In genomic region chr4:174522183-174523002, GRCh38 we compare ENCODE assay signal across 8 cellular contexts. TPM values are rescaled to one million over a fixed set of nuclear protein-coding genes. Genes with fewer than 3 reads are reported as not detected.
A peak's percentile ranks its signal among the peaks of the same experiment; 100 is the strongest.
DNase-seq lines count a peak whose midpoint lies in the region; ATAC-seq and TF ChIP-seq lines count a peak whose summit lies in the region.

Gene HPGD, minus strand, starts transcription at chr4:174522488. Its CDS starts 37 bp downstream, at chr4:174522451.

- peak within 1 kb of the TSS; percentile 90 for H3K4me3 Mint-ChIP-seq in mesothelial cell of epicardium

- no peaks in the 10 kb centered on the region for H3K9me3 ChIP-seq in effector memory CD4-positive, alpha-beta T cell (ENCODE audit: control insufficient read depth, low read length)

- peaks cover 39% of the 10 kb centered on the region for H3K4me1 Mint-ChIP-seq in mesothelial cell of epicardium

- no peaks in the 10 kb centered on the region for H3K36me3 ChIP-seq in effector memory CD4-positive, alpha-beta T cell (ENCODE audit: control insufficient read depth, insufficient read depth, low read length)

- peak; percentile 81 for ATAC-seq in HG02571 (IDR thresholded peaks at IDR 0.05; ENCODE audit: unreplicated experiment)

- no peaks in the 10 kb centered on the region for H3K4me1 ChIP-seq in effector memory CD4-positive, alpha-beta T cell (ENCODE audit: control insufficient read depth, insufficient read depth, low read length, poor library complexity, severe bottlenecking)

- H3K27ac Mint-ChIP-seq in mesothelial cell of epicardium, result peak within 1 kb of the TSS; percentile 55

- H3K27me3 Mint-ChIP-seq in mesothelial cell of epicardium (ENCODE audit: low read depth), result peaks cover 27% of the 10 kb centered on the region

- H3K27ac ChIP-seq in effector memory CD4-positive, alpha-beta T cell (ENCODE audit: insufficient read depth, low read length, poor library complexity, severe bottlenecking), result peak within 1 kb of the TSS; percentile 47

- no peaks in the 10 kb centered on the region for H3K9me3 Mint-ChIP-seq in mesothelial cell of epicardium

- H3K36me3 Mint-ChIP-seq in mesothelial cell of epicardium, result no peaks in the 10 kb centered on the region

- peak within 1 kb of the TSS; percentile 37 for H3K4me3 ChIP-seq in effector memory CD4-positive, alpha-beta T cell (ENCODE audit: insufficient read depth, low read depth, low read length, poor library complexity, severe bottlenecking)

- DNase-seq in GM10248 (ENCODE audit: extremely low spot score) (peak; percentile 20), NCI-H146 treated with DMSO at 0.1 percent for 48 hours (lab: John Stamatoyannopoulos, UW; ENCODE audit: unreplicated experiment) (peak; percentile 15), mesothelial cell of epicardium (ENCODE audit: low spot score in 2 of 2, unreplicated experiment in 2 of 2) (peak; percentile 33 to 66), NCI-H2171 (lab: John Stamatoyannopoulos, UW) (no peak)
- DNase-seq in activated CD4-positive, alpha-beta T cell treated with anti-CD3 and anti-CD28 coated beads, Interleukin-2, amount 50 U/mL, for 48 hours, result peak; percentile 39 to 47
- DNase-seq in effector memory CD4-positive, alpha-beta T cell, result peak; percentile 46 to 66 (median 62)
- DNase-seq in stimulated activated CD8-positive, alpha-beta memory T cell treated with anti-CD3 and anti-CD28 coated beads, Interleukin-4, amount 100 ng/mL, for 4 hours (ENCODE audit: low read depth in 2 of 2, low spot score in 1 of 2), result peak; percentile 23 to 51

- CTCF ChIA-PET in GM10248 (lab: Yijun Ruan, JAX), result interaction anchor here (1.2 kb wide), 1 partner anchor 15 kb away, joined by 3 read pairs; no protein-coding TSS in a partner anchor

- POLR2A ChIA-PET in GM10248 (lab: Yijun Ruan, JAX), result no interaction called here

- no peak for TF ChIP-seq CTCF in GM10248 (IDR thresholded peaks at IDR 0.05; ENCODE audit: control extremely low read depth, extremely low read depth, low read depth, missing control alignments)
- TF ChIP-seq CTCF in mesothelial cell of epicardium (IDR thresholded peaks at IDR 0.05; ENCODE audit: unreplicated experiment), result no peak

- no peaks in the 10 kb centered on the region for H3K27me3 ChIP-seq in effector memory CD4-positive, alpha-beta T cell (replicated peaks; ENCODE audit: control insufficient read depth, insufficient read depth, low read length, poor library complexity, severe bottlenecking)

RNA-seq across cellular contexts. Expression of gene HPGD, which starts in this region (rescaled TPM):
- total RNA-seq in mesothelial cell of epicardium, result 11.2 to 16.2 TPM (median 15.5 TPM) in 3 replicates
